8 cellular contexts compared by ENCODE assay signal in the genomic region with DNA sequence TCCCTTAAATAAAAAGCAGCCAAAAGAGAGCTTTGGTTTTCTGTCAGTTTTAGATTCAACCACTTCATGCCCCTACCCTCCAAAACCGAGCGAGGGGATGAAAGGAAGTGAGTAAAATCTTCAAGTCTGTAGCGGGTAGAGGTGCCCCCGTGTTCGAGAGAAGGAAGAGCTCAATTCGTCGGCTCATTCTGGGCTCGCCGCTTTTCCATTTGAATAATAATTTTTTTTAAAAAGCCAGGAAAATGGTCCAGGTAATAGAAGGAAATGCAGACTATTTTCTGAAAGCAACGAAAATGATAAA.
A peak's percentile ranks its signal among the peaks of the same experiment; 100 is the strongest.
DNase-seq lines count a peak whose midpoint lies in the region; ATAC-seq and TF ChIP-seq lines count a peak whose summit lies in the region.

No MANE protein-coding gene starts in this region.

- H3F3A ChIP-seq in neural progenitor cell (ENCODE audit: low read depth), result peaks cover 52% of the 10 kb centered on the region

- no peak overlapping the region for H3K27ac ChIP-seq in CD8-positive, alpha-beta memory T cell (ENCODE audit: low read depth, low read length)
- H3K27ac ChIP-seq in ectodermal cell (ENCODE audit: insufficient read depth, low read depth, low read length, poor library complexity, severe bottlenecking) (no peak overlapping the region), neural progenitor cell (peak overlapping the region; percentile 73)

- no peaks in the 10 kb centered on the region for H3K9me3 Mint-ChIP-seq in CD8-positive, alpha-beta memory T cell
- H3K9me3 Mint-ChIP-seq in neural progenitor cell, result no peaks in the 10 kb centered on the region

- peaks cover 5 to 20% of the 10 kb centered on the region in 2 donors for H3K27me3 Mint-ChIP-seq in CD8-positive, alpha-beta memory T cell
- peaks cover 21% of the 10 kb centered on the region for H3K27me3 Mint-ChIP-seq in neural progenitor cell (ENCODE audit: insufficient read depth, low read depth)

- peak overlapping the region; percentile 73 to 98 (median 94) for H3K27ac Mint-ChIP-seq in CD8-positive, alpha-beta memory T cell
- peak overlapping the region; percentile 99 for H3K27ac Mint-ChIP-seq in neural progenitor cell

- H3K4me3 ChIP-seq in CD8-positive, alpha-beta memory T cell (ENCODE audit: low read length), result peak overlapping the region; percentile 51
- peak overlapping the region; percentile 58 for H3K4me3 ChIP-seq in ectodermal cell (ENCODE audit: insufficient read depth, low read depth, low read length)
- H3K4me3 ChIP-seq in neural progenitor cell, result peak overlapping the region; percentile 97

- H3K79me2 ChIP-seq in neural progenitor cell (ENCODE audit: low read depth), result peaks cover 77% of the 10 kb centered on the region

- H3K4me1 ChIP-seq in CD8-positive, alpha-beta memory T cell (ENCODE audit: insufficient read depth, low read length), result no peaks in the 10 kb centered on the region
- H3K4me1 ChIP-seq in ectodermal cell (ENCODE audit: control insufficient read depth, insufficient read depth, low read length) (peaks cover 28% of the 10 kb centered on the region), neural progenitor cell (peaks cover 52% of the 10 kb centered on the region)

- POLR2A ChIA-PET in CD8-positive, alpha-beta memory T cell (lab: Charles Lee), result interaction anchor here (0.6 to 1.1 kb wide), 2 partner anchors 48 to 526 kb away, joined by 3 to 4 read pairs; no protein-coding TSS in a partner anchor

- WGBS in ectodermal cell, 2 experiments, result 0 to 1% methylated on average over 8 to 10 of the region's 10 CpGs

- H3K27me3 ChIP-seq in CD8-positive, alpha-beta memory T cell (ENCODE audit: insufficient read depth, low read length, poor library complexity, severe bottlenecking), result no peaks in the 10 kb centered on the region
- H3K27me3 ChIP-seq in ectodermal cell (ENCODE audit: control insufficient read depth, insufficient read depth, low read length, poor library complexity, severe bottlenecking) (peaks cover 21% of the 10 kb centered on the region), neural progenitor cell (peaks cover 13% of the 10 kb centered on the region)

- H4K20me1 ChIP-seq in neural progenitor cell (ENCODE audit: low read depth), result peaks cover 54% of the 10 kb centered on the region

- H3K9ac ChIP-seq in neural progenitor cell, result peak overlapping the region; percentile 83

- no peak for TF ChIP-seq CTCF in neural progenitor cell (IDR thresholded peaks at IDR 0.05)

- no peaks in the 10 kb centered on the region for H3K9me3 ChIP-seq in CD8-positive, alpha-beta memory T cell (ENCODE audit: low read length)
- no peaks in the 10 kb centered on the region for H3K9me3 ChIP-seq in ectodermal cell (ENCODE audit: control insufficient read depth, low read length)
- H3K9me3 ChIP-seq in neural progenitor cell (ENCODE audit: low read depth), result no peaks in the 10 kb centered on the region

- peak in 1 of 5 donors; percentile 14 for DNase-seq in CD8-positive, alpha-beta memory T cell
- DNase-seq in LHCN-M2 (ENCODE audit: low read depth) (peak; percentile 31), neural progenitor cell (ENCODE audit: low spot score) (peak; percentile 37), midbrain (lab: John Stamatoyannopoulos, UW) (no peak), OCI-M2 (lab: John Stamatoyannopoulos, UW; ENCODE audit: unreplicated experiment) (no peak)

- peak overlapping the region; percentile 86 for H3K4me2 ChIP-seq in neural progenitor cell

- peaks cover 0 to 19% (median 8%) of the 10 kb centered on the region in 3 donors for H3K36me3 Mint-ChIP-seq in CD8-positive, alpha-beta memory T cell
- H3K36me3 Mint-ChIP-seq in neural progenitor cell, result peaks cover 2% of the 10 kb centered on the region

- no peaks in the 10 kb centered on the region for H3K36me3 ChIP-seq in CD8-positive, alpha-beta memory T cell (ENCODE audit: insufficient read depth, low read length)
- H3K36me3 ChIP-seq in ectodermal cell (ENCODE audit: control insufficient read depth, insufficient read depth, low read length) (peaks cover 4% of the 10 kb centered on the region), neural progenitor cell (peaks cover 3% of the 10 kb centered on the region)

- ATAC-seq in HG02970 (IDR thresholded peaks at IDR 0.05; ENCODE audit: low FRiP score, unreplicated experiment) (no peak), GM18520 (IDR thresholded peaks at IDR 0.05; ENCODE audit: unreplicated experiment) (no peak)

- peaks cover 25 to 49% (median 38%) of the 10 kb centered on the region in 3 donors for H3K4me1 Mint-ChIP-seq in CD8-positive, alpha-beta memory T cell
- peaks cover 11% of the 10 kb centered on the region for H3K4me1 Mint-ChIP-seq in neural progenitor cell

- no peak overlapping the region for H2AFZ ChIP-seq in neural progenitor cell (replicated peaks)

- CTCF ChIA-PET in CD8-positive, alpha-beta memory T cell (lab: Charles Lee), result interaction anchor here (0.6 to 1.7 kb wide), 4 partner anchors 10 to 47 kb away, joined by 3 to 5 read pairs (median 4); no protein-coding TSS in a partner anchor

- peak overlapping the region; percentile 92 to 100 (median 98) for H3K4me3 Mint-ChIP-seq in CD8-positive, alpha-beta memory T cell
- peak overlapping the region; percentile 98 for H3K4me3 Mint-ChIP-seq in neural progenitor cell

Comparison
In these comparisons a context has a peak if more than half of its experiments do, and no peak if none do; other contexts are left out.
1. DNase-seq: peak in LHCN-M2 (single experiment) and neural progenitor cell (single experiment); none in midbrain (single experiment) and OCI-M2 (single experiment).
2. Peak in every context shown above with its lines, with median percentiles within 50 percentile points of each other: H3K4me3 ChIP-seq.